ENCODE assay signal across 14 cellular contexts in genomic region chr7:50405246-50405645, GRCh38. TPM values are rescaled to one million over a fixed set of nuclear protein-coding genes. Genes with fewer than 3 reads are reported as not detected.
A peak's percentile ranks its signal among the peaks of the same experiment; 100 is the strongest.
DNase-seq lines count a peak whose midpoint lies in the region; ATAC-seq, FAIRE-seq and TF ChIP-seq lines count a peak whose summit lies in the region.
"Had no signal": no experiment of that assay in that cellular context is flagged by ENCODE, and none has a peak within 500 bp of the region (broad histone marks: within the 10 kb centered on the region; RNA-seq: fewer than 3 reads in every experiment).

No MANE protein-coding gene starts in this region.

- H3K27me3 ChIP-seq in heart right ventricle (peaks cover 0 to 72% (median 62%) of the 10 kb centered on the region in 7 donors), ovary (no peaks in the 10 kb centered on the region)

- no peak for ATAC-seq in effector memory CD8-positive, alpha-beta T cell (replicated peaks)
- no peak for ATAC-seq in heart right ventricle
- ATAC-seq: HCT116, Panc1 had no signal

- FAIRE-seq in GM12892 (lab: Jason Lieb, UNC) = peak; percentile 81
- FAIRE-seq: keratinocyte had no signal

- H3K9me3 ChIP-seq in heart right ventricle (no peaks in the 10 kb centered on the region), ovary (no peaks in the 10 kb centered on the region)

- 82 to 89% methylated on average over 8 of the region's 8 CpGs for WGBS in heart right ventricle, 2 donors
- 89 to 90% (median 89%) methylated on average over 8 of the region's 8 CpGs for WGBS in ovary, 3 donors

- H3K4me3 ChIP-seq in heart right ventricle (no peak overlapping the region), ovary (no peak overlapping the region)

- peak overlapping the region; percentile 36 to 90 (median 86) for H3K4me3 Mint-ChIP-seq in IgD-negative memory B cell
- H3K4me3 Mint-ChIP-seq in effector memory CD8-positive, alpha-beta T cell = no peak overlapping the region

- peaks cover 68 to 87% (median 71%) of the 10 kb centered on the region in 3 donors for H3K4me1 Mint-ChIP-seq in IgD-negative memory B cell
- peaks cover 42 to 50% of the 10 kb centered on the region in 2 donors for H3K4me1 Mint-ChIP-seq in effector memory CD8-positive, alpha-beta T cell (ENCODE audit: low read depth in 2 of 2)

- TF ChIP-seq POLR2A in GM12892 (IDR thresholded peaks at IDR 0.05; ENCODE audit: low read depth, low read length) (no peak), ovary (IDR thresholded peaks at IDR 0.05) (no peak)

- H3K9me3 Mint-ChIP-seq in IgD-negative memory B cell = no peaks in the 10 kb centered on the region
- H3K9me3 Mint-ChIP-seq in effector memory CD8-positive, alpha-beta T cell = no peaks in the 10 kb centered on the region

- H3K27ac Mint-ChIP-seq in IgD-negative memory B cell = peak overlapping the region; percentile 85 to 98 (median 92)
- peak overlapping the region; percentile 83 to 92 for H3K27ac Mint-ChIP-seq in effector memory CD8-positive, alpha-beta T cell

- peaks cover 19% of the 10 kb centered on the region for H3K36me3 Mint-ChIP-seq in IgD-negative memory B cell
- peaks cover 63% of the 10 kb centered on the region for H3K36me3 Mint-ChIP-seq in effector memory CD8-positive, alpha-beta T cell (ENCODE audit: insufficient read depth)

- no peak overlapping the region for H3K27ac ChIP-seq in heart right ventricle
- H3K27ac ChIP-seq in ovary = no peak overlapping the region

- H3K4me1 ChIP-seq in heart right ventricle (peaks cover 0 to 23% (median 0%) of the 10 kb centered on the region in 9 donors), ovary (ENCODE audit: insufficient read depth) (no peaks in the 10 kb centered on the region)

- H3K36me3 ChIP-seq in heart right ventricle = peaks cover 0 to 30% (median 0%) of the 10 kb centered on the region in 9 donors
- no peaks in the 10 kb centered on the region for H3K36me3 ChIP-seq in ovary

- intact Hi-C loops in heart right ventricle (cut with DNase I) (no loop called here), ovary (cut with DNase I) (no loop called here)

- H3K27me3 Mint-ChIP-seq in IgD-negative memory B cell = no peaks in the 10 kb centered on the region
- H3K27me3 Mint-ChIP-seq in effector memory CD8-positive, alpha-beta T cell = no peaks in the 10 kb centered on the region

- TF ChIP-seq CTCF in heart right ventricle (IDR thresholded peaks at IDR 0.05) (no peak), ovary (IDR thresholded peaks at IDR 0.05) (no peak)

- no peak for TF ChIP-seq EP300 in ovary (IDR thresholded peaks at IDR 0.05)

- DNase-seq in CD1c-positive myeloid dendritic cell (ENCODE audit: extremely low spot score) = peak; percentile 13
- DNase-seq in GM12892 (ENCODE audit: insufficient read length) = no peak
- DNase-seq in effector memory CD8-positive, alpha-beta T cell = no peak
- no peak for DNase-seq in heart right ventricle
- no peak for DNase-seq in ovary
- DNase-seq in NCI-H1694 treated with DMSO at 0.1 percent for 48 hours (lab: John Stamatoyannopoulos, UW) = no peak
- DNase-seq: activated CD4-positive, CD25-positive, alpha-beta regulatory T cell treated with anti-CD3 and anti-CD28 coated beads, Interleukin-2, amount 50 U/mL, for 72 hours; NCI-H1048; NCI-H446; retina had no signal

RNA-seq across cellular contexts. Expression of gene FIGNL1, which starts 44.9 kb away (rescaled TPM):
- polyA plus RNA-seq in GM12892 (2012; ENCODE audit: missing spikeins) = 15.5 TPM
- polyA plus RNA-seq in IgD-negative memory B cell (7.4 TPM), heart right ventricle (1 to 10 TPM; 1.7 to 4.8 TPM), ovary (1 to 10 TPM; 6.6 to 9.5 TPM)
- total RNA-seq in heart right ventricle (1 to 10 TPM; 4.0 to 6.6 (median 5.1) TPM), ovary (10 to 100 TPM in 5 of 7 donors, 1 to 10 TPM in 2; 6.8 to 13.7 (median 11.5) TPM)

Comparison
In these comparisons a context has a peak if more than half of its experiments do, and no peak if none do; other contexts are left out.
1. H3K4me3 Mint-ChIP-seq: peak in IgD-negative memory B cell (4 of 4); none in effector memory CD8-positive, alpha-beta T cell (0 of 2).